18 cellular contexts compared by ENCODE assay signal in genomic region chr10:78582540-78582939, GRCh38.
DNase-seq lines count a peak whose midpoint lies in the region; ATAC-seq and TF ChIP-seq lines count a peak whose summit lies in the region.
"Had no signal": no experiment of that assay in that cellular context is flagged by ENCODE, and none has a peak within 500 bp of the region (broad histone marks: within the 10 kb centered on the region; RNA-seq: fewer than 3 reads in every experiment).

No MANE protein-coding gene starts in this region.

- H3K56ac ChIP-seq in IMR-90 (ENCODE audit: extremely low read depth, insufficient read depth, low read length) = no peak overlapping the region

- dilution Hi-C loops in IMR-90 (cut with HindIII; ENCODE audit: low sequenced_read_pairs, unreplicated experiment) = no loop called here

- H3K36me3 ChIP-seq in heart right ventricle (no peaks in the 10 kb centered on the region), IMR-90 (ENCODE audit: control insufficient read depth, insufficient read depth, low read length) (no peaks in the 10 kb centered on the region), right lobe of liver (no peaks in the 10 kb centered on the region), trophoblast cell (ENCODE audit: control insufficient read depth in 1 of 2, insufficient read depth in 2 of 2, low read length in 2 of 2) (no peaks in the 10 kb centered on the region), breast epithelium (no peaks in the 10 kb centered on the region)
- H3K36me3 ChIP-seq: BLaER1 had no signal

- no peak overlapping the region for H4K5ac ChIP-seq in IMR-90 (ENCODE audit: low read depth, low read length)

- no peaks in the 10 kb centered on the region for H3K79me1 ChIP-seq in IMR-90 (ENCODE audit: low read depth in 1 of 2, low read length in 2 of 2)
- H3K79me1 ChIP-seq in trophoblast cell (ENCODE audit: low read length) = peaks cover 32% of the 10 kb centered on the region

- no peak overlapping the region for H3K23ac ChIP-seq in IMR-90 (ENCODE audit: low read depth, low read length)
- no peak overlapping the region for H3K23ac ChIP-seq in trophoblast cell (ENCODE audit: low read length)

- DNase-seq in Right ventricle myocardium inferior (ENCODE audit: missing footprints) = no peak
- DNase-seq in heart right ventricle = no peak
- no peak for DNase-seq in IMR-90
- DNase-seq in right lobe of liver = peak in 2 of 3 donors; percentile 54 to 66
- DNase-seq in trophoblast cell = no peak
- DNase-seq in NCI-H1694 (lab: John Stamatoyannopoulos, UW) = no peak
- no peak for DNase-seq in breast epithelium (ENCODE audit: low spot score in 2 of 2)
- DNase-seq: AML-193; CD4-positive, alpha-beta memory T cell; DMS153; GDM1; GOT3; H7; HFFc6 had no signal

- H2BK120ac ChIP-seq in IMR-90 (ENCODE audit: low read depth, low read length) = no peak overlapping the region
- H2BK120ac ChIP-seq in trophoblast cell (ENCODE audit: insufficient read depth, low read length, poor library complexity) = peak overlapping the region; percentile 49

- H3K18ac ChIP-seq in IMR-90 (ENCODE audit: low read depth, low read length) (no peak overlapping the region), trophoblast cell (ENCODE audit: low read length) (no peak overlapping the region)

- POLR2A ChIA-PET in IMR-90 (lab: Charles Lee; ENCODE audit: unreplicated experiment) = no interaction called here

- TF ChIP-seq CTCF in heart right ventricle (IDR thresholded peaks at IDR 0.05) = no peak
- no peak for TF ChIP-seq CTCF in IMR-90 (conservative IDR thresholded peaks at IDR 0.05; ENCODE audit: low read depth, low read length)
- no peak for TF ChIP-seq CTCF in right lobe of liver (IDR thresholded peaks at IDR 0.05)
- no peak for TF ChIP-seq CTCF in breast epithelium (IDR thresholded peaks at IDR 0.05)

- peaks cover 0 to 38% (median 23%) of the 10 kb centered on the region in 9 donors for H3K4me1 ChIP-seq in heart right ventricle
- peaks cover 4% of the 10 kb centered on the region; the same call in 1 of the 2 replicates for H3K4me1 ChIP-seq in IMR-90 (ENCODE audit: control insufficient read depth, insufficient read depth, low read length)
- H3K4me1 ChIP-seq in right lobe of liver = peaks cover 0 to 22% (median 3%) of the 10 kb centered on the region in 4 donors
- peaks cover 11 to 19% of the 10 kb centered on the region in 2 experiments for H3K4me1 ChIP-seq in trophoblast cell (ENCODE audit: control insufficient read depth in 1 of 2, insufficient read depth in 2 of 2, low read length in 2 of 2)
- H3K4me1 ChIP-seq in breast epithelium = no peaks in the 10 kb centered on the region
- H3K4me1 ChIP-seq: A549 had no signal

- no peak overlapping the region for H3K27ac ChIP-seq in heart right ventricle
- no peak overlapping the region for H3K27ac ChIP-seq in IMR-90 (ENCODE audit: insufficient read depth, low read length)
- no peak overlapping the region for H3K27ac ChIP-seq in right lobe of liver
- H3K27ac ChIP-seq in trophoblast cell (ENCODE audit: low read depth, low read length) = no peak overlapping the region
- H3K27ac ChIP-seq in breast epithelium = no peak overlapping the region
- H3K27ac ChIP-seq: 22Rv1, A549, BLaER1 had no signal

- H3K4me2 ChIP-seq in IMR-90 (ENCODE audit: low read depth, low read length) = no peak overlapping the region
- no peak overlapping the region for H3K4me2 ChIP-seq in trophoblast cell (ENCODE audit: low read length)
- H3K4me2 ChIP-seq: A549, BLaER1 had no signal

- peak overlapping the region; percentile 1 for H2BK12ac ChIP-seq in trophoblast cell (ENCODE audit: low read length)

- TF ChIP-seq RAD21 in IMR-90 (IDR thresholded peaks at IDR 0.05; ENCODE audit: low read length) = no peak

- H3K27me3 ChIP-seq in heart right ventricle = no peaks in the 10 kb centered on the region
- H3K27me3 ChIP-seq in IMR-90 (ENCODE audit: control insufficient read depth, insufficient read depth, low read length) = peaks cover 15% of the 10 kb centered on the region
- no peaks in the 10 kb centered on the region for H3K27me3 ChIP-seq in right lobe of liver
- no peaks in the 10 kb centered on the region for H3K27me3 ChIP-seq in trophoblast cell (ENCODE audit: insufficient read depth, low read length)
- no peaks in the 10 kb centered on the region for H3K27me3 ChIP-seq in breast epithelium
- H3K27me3 ChIP-seq: BLaER1 had no signal

- intact Hi-C loops in Right ventricle myocardium inferior (cut with DNase I) (loop anchor here (5.0 to 10.0 kb wide), 3 partner anchors 178 to 370 kb away; no protein-coding TSS in a partner anchor), heart right ventricle (cut with DNase I) (no loop called here), IMR-90 (cut with micrococcal nuclease) (no loop called here), right lobe of liver (cut with DNase I) (no loop called here), breast epithelium (cut with DNase I; ENCODE audit: low total_unique reads) (no loop called here)

- H4K8ac ChIP-seq in IMR-90 (ENCODE audit: low read depth in 2 of 2, low read length in 2 of 2) (no peak overlapping the region), trophoblast cell (ENCODE audit: low read depth, low read length) (no peak overlapping the region)

- H2BK15ac ChIP-seq in IMR-90 (ENCODE audit: low read depth, low read length) = no peak overlapping the region

- in situ Hi-C loops in IMR-90 (cut with MboI; ENCODE audit: low sequenced_read_pairs) = no loop called here

- no peak overlapping the region for H3K4ac ChIP-seq in IMR-90 (ENCODE audit: low read depth, low read length)
- H3K4ac ChIP-seq in trophoblast cell (ENCODE audit: low read depth, low read length) = no peak overlapping the region

- H3K4me3 ChIP-seq in heart right ventricle (no peak overlapping the region), IMR-90 (ENCODE audit: insufficient read depth, low read depth, low read length) (no peak overlapping the region), right lobe of liver (no peak overlapping the region), trophoblast cell (ENCODE audit: low read depth, low read length) (no peak overlapping the region), breast epithelium (no peak overlapping the region)
- H3K4me3 ChIP-seq: A549, BLaER1 had no signal

- H3K9ac ChIP-seq in IMR-90 (ENCODE audit: low read depth, low read length) = no peak overlapping the region
- no peak overlapping the region for H3K9ac ChIP-seq in trophoblast cell (ENCODE audit: low read length)
- H3K9ac ChIP-seq: BLaER1 had no signal

- H4K91ac ChIP-seq in IMR-90 (ENCODE audit: insufficient read depth, low read depth, low read length) (no peak overlapping the region), trophoblast cell (ENCODE audit: low read depth, low read length) (peak overlapping the region; percentile 45)

- H2AK9ac ChIP-seq in IMR-90 (replicated peaks; ENCODE audit: low read depth, low read length, poor library complexity) = peak overlapping the region; percentile 17

- TF ChIP-seq POLR2A in IMR-90 (IDR thresholded peaks at IDR 0.05; ENCODE audit: low read depth, low read length) (no peak), right lobe of liver (IDR thresholded peaks at IDR 0.05) (no peak), breast epithelium (IDR thresholded peaks at IDR 0.05) (no peak)

- H2BK5ac ChIP-seq in IMR-90 (ENCODE audit: low read depth, low read length, poor library complexity, severe bottlenecking) = no peak overlapping the region
- no peak overlapping the region for H2BK5ac ChIP-seq in trophoblast cell (ENCODE audit: low read depth, low read length, poor library complexity)

- H2AFZ ChIP-seq in IMR-90 (replicated peaks; ENCODE audit: low read length, poor library complexity) (no peak overlapping the region), trophoblast cell (ENCODE audit: insufficient read depth, low read length, poor library complexity) (no peak overlapping the region)

- H2BK20ac ChIP-seq in IMR-90 (ENCODE audit: low read depth, low read length) = no peak overlapping the region

- no peak overlapping the region for H4K12ac ChIP-seq in trophoblast cell (ENCODE audit: low read depth, low read length)

- H3K9me3 ChIP-seq in heart right ventricle (no peaks in the 10 kb centered on the region), IMR-90 (ENCODE audit: control insufficient read depth, insufficient read depth, low read length) (no peaks in the 10 kb centered on the region), right lobe of liver (no peaks in the 10 kb centered on the region), trophoblast cell (ENCODE audit: insufficient read depth, low read depth, low read length) (no peaks in the 10 kb centered on the region), breast epithelium (no peaks in the 10 kb centered on the region)
- H3K9me3 ChIP-seq: A549, BLaER1 had no signal

- ATAC-seq in Right ventricle myocardium inferior (peak; percentile 32), heart right ventricle (no peak), IMR-90 (ENCODE audit: low read depth) (no peak), right lobe of liver (peak; percentile 57 to 87 (median 76))
- ATAC-seq: A549, HCT116 had no signal

- CTCF ChIA-PET in IMR-90 (lab: Yijun Ruan, JAX) = interaction anchor here (0.6 kb wide), 1 partner anchor 388 kb away, joined by 4 read pairs; no protein-coding TSS in a partner anchor

- H3K79me2 ChIP-seq in trophoblast cell (ENCODE audit: control insufficient read depth, insufficient read depth, low read length, poor library complexity) = peaks cover 2% of the 10 kb centered on the region

- no peaks in the 10 kb centered on the region for H4K20me1 ChIP-seq in IMR-90 (ENCODE audit: insufficient read depth, low read length)
- H4K20me1 ChIP-seq: BLaER1 had no signal

- no peak overlapping the region for H2AK5ac ChIP-seq in IMR-90 (ENCODE audit: low read depth, low read length)
- H2AK5ac ChIP-seq in trophoblast cell (ENCODE audit: low read length) = no peak overlapping the region

- BruUV-seq in IMR-90 (replicated peaks; lab: Mats Ljungman, UMichigan) = no TSS peak

- H3K14ac ChIP-seq in IMR-90 (replicated peaks; ENCODE audit: low read depth, low read length) (no peak overlapping the region), trophoblast cell (ENCODE audit: low read length) (no peak overlapping the region)

- H3K9me1 ChIP-seq in IMR-90 (ENCODE audit: insufficient read depth, low read length) = peaks cover 3% of the 10 kb centered on the region; the same call in 1 of the 2 replicates

TF ChIP-seq in IMR-90, 13 proteins besides CTCF, POLR2A, EP300 and RAD21 (continues in another document):
- TF ChIP-seq MXI1 (IDR thresholded peaks at IDR 0.05; ENCODE audit: borderline replicate concordance, low read depth, low read length) (no peak), BHLHE40 (IDR thresholded peaks at IDR 0.05; ENCODE audit: low read depth, low read length) (no peak), NFE2L2 (IDR thresholded peaks at IDR 0.05; ENCODE audit: low read depth, low read length) (no peak), FOS (IDR thresholded peaks at IDR 0.05; ENCODE audit: low read depth, low read length) (no peak), CHD1 (IDR thresholded peaks at IDR 0.05; ENCODE audit: low read depth, low read length) (no peak), RFX5 (IDR thresholded peaks at IDR 0.05; ENCODE audit: low read depth, low read length) (no peak), CEBPB (IDR thresholded peaks at IDR 0.05; ENCODE audit: low read depth, low read length) (no peak), MAFK (IDR thresholded peaks at IDR 0.05; ENCODE audit: low read depth, low read length) (no peak)

Comparison
In these comparisons a context has a peak if more than half of its experiments do, and no peak if none do; other contexts are left out.
1. ATAC-seq: peak in Right ventricle myocardium inferior (single experiment) and right lobe of liver (4 of 4); none in heart right ventricle (0 of 8) and IMR-90 (single experiment).
2. DNase-seq: peak in right lobe of liver (2 of 3); none in Right ventricle myocardium inferior (single experiment), heart right ventricle (0 of 2), IMR-90 (single experiment), trophoblast cell (0 of 2), NCI-H1694 (single experiment) and breast epithelium (0 of 2).